19 cellular contexts compared by ENCODE assay signal in the genomic region with DNA sequence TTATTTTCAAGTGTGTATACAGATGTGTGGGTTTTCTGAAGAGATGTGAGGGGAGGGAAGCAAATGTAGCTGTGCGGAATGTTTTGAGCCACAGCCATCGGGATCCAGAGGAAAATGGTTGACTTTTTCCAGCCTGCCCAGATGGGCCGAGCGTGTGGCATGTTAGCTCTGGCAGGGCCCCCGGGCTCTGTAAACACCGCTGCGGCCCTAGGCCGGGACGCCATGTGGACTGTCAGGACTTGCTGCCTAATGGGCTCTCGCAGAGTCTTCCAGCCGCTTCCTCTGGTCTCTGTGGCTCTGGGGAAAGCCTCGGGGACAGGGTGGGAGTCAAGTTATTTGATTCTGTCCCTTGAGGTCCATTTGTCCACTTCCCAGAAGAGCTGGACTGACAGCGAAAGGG.
DNase-seq lines count a peak whose midpoint lies in the region; ATAC-seq and TF ChIP-seq lines count a peak whose summit lies in the region.
"Had no signal": no experiment of that assay in that cellular context is flagged by ENCODE, and none has a peak within 500 bp of the region (broad histone marks: within the 10 kb centered on the region; RNA-seq: fewer than 3 reads in every experiment).

No MANE protein-coding gene starts in this region.

- DNase-seq in left ventricle myocardium inferior (no peak), Right ventricle myocardium inferior (ENCODE audit: missing footprints) (no peak), GM23338 (ENCODE audit: low spot score) (no peak), mesenchymal stem cell (no peak), spleen (no peak), breast epithelium (ENCODE audit: low spot score in 2 of 2) (no peak), NCI-H1930 (lab: John Stamatoyannopoulos, UW) (no peak)
- DNase-seq: C1 segment of cervical spinal cord, COR-L47, DMS53, H9, NCI-H1105, NCI-H146, NCI-H446 treated with DMSO at 0.1 percent for 48 hours, NCI-H526 treated with DMSO at 0.1 percent for 48 hours, PC-9 had no signal

- no peak overlapping the region for H3K4ac ChIP-seq in mesenchymal stem cell (ENCODE audit: low read depth in 1 of 2, low read length in 2 of 2)

- H3K9me2 ChIP-seq in GM23338 (ENCODE audit: insufficient read depth): peaks cover 4% of the 10 kb centered on the region; the same call in 1 of the 2 replicates

- no peak overlapping the region for H3K9ac ChIP-seq in mesenchymal stem cell (ENCODE audit: low read length)

- H3F3A ChIP-seq in GM23338 (replicated peaks; ENCODE audit: low read depth): no peaks in the 10 kb centered on the region

- no peak overlapping the region for H4K8ac ChIP-seq in mesenchymal stem cell (ENCODE audit: low read length)

- intact Hi-C loops in left ventricle myocardium inferior (cut with micrococcal nuclease) (no loop called here), Right ventricle myocardium inferior (cut with DNase I) (loop anchor here (5.0 kb wide), 1 partner anchor 114 kb away; no protein-coding TSS in a partner anchor), spleen (cut with DNase I; ENCODE audit: low total_unique reads) (no loop called here), breast epithelium (cut with DNase I; ENCODE audit: low total_unique reads) (no loop called here)

- no peaks in the 10 kb centered on the region for H3K27me3 ChIP-seq in left ventricle myocardium inferior (ENCODE audit: low read depth)
- no peaks in the 10 kb centered on the region for H3K27me3 ChIP-seq in GM23338 (ENCODE audit: insufficient read depth)
- H3K27me3 ChIP-seq in mesenchymal stem cell (ENCODE audit: control insufficient read depth in 1 of 2, insufficient read depth in 1 of 2, low read length in 2 of 2): peaks cover 0 to 3% of the 10 kb centered on the region in 2 experiments
- H3K27me3 ChIP-seq in spleen (replicated peaks in 1 of 7): peaks cover 0 to 26% (median 0%) of the 10 kb centered on the region in 7 donors
- H3K27me3 ChIP-seq in breast epithelium: peaks cover 0 to 7% of the 10 kb centered on the region in 2 donors

- WGBS in mesenchymal stem cell: 81% methylated on average over 13 of the region's 13 CpGs
- 68 to 88% (median 87%) methylated on average over 12 to 13 of the region's 13 CpGs for WGBS in spleen, 5 donors

- TF ChIP-seq CTCF in left ventricle myocardium inferior (IDR thresholded peaks at IDR 0.05; ENCODE audit: borderline replicate concordance) (no peak), GM23338 (conservative IDR thresholded peaks at IDR 0.05; ENCODE audit: low read depth in 2 of 2) (no peak), spleen (IDR thresholded peaks at IDR 0.05 in 8 of 11, conservative IDR thresholded peaks at IDR 0.05 in 3 of 11) (no peak), breast epithelium (IDR thresholded peaks at IDR 0.05) (no peak)

- H2BK12ac ChIP-seq in mesenchymal stem cell (ENCODE audit: low read length in 2 of 2): no peak overlapping the region

- H3K4me1 ChIP-seq in left ventricle myocardium inferior (peaks cover 7% of the 10 kb centered on the region), GM23338 (ENCODE audit: insufficient read depth) (no peaks in the 10 kb centered on the region), mesenchymal stem cell (ENCODE audit: control insufficient read depth, insufficient read depth, low read depth, low read length) (peaks cover 13% of the 10 kb centered on the region), spleen (peaks cover 0 to 14% (median 5%) of the 10 kb centered on the region in 6 donors), breast epithelium (no peaks in the 10 kb centered on the region)

- H2BK15ac ChIP-seq in mesenchymal stem cell (ENCODE audit: low read depth, poor library complexity, severe bottlenecking): no peak overlapping the region

- H4K20me1 ChIP-seq in GM23338 (replicated peaks; ENCODE audit: insufficient read depth): no peaks in the 10 kb centered on the region

- H3K4me2 ChIP-seq in GM23338 (no peak overlapping the region), mesenchymal stem cell (ENCODE audit: low read length, poor library complexity, severe bottlenecking) (no peak overlapping the region)
- H3K4me2 ChIP-seq: PC-9 had no signal

- no peak for ATAC-seq in Right ventricle myocardium inferior
- no peak; the same call in 2 of the 3 replicates for ATAC-seq in GM23338
- no peak for ATAC-seq in GM18519 (IDR thresholded peaks at IDR 0.05; ENCODE audit: low FRiP score, unreplicated experiment)
- ATAC-seq: GM12878 had no signal

- H2AFZ ChIP-seq in GM23338: peak overlapping the region; percentile 66
- H2AFZ ChIP-seq in mesenchymal stem cell (ENCODE audit: low read depth, low read length): no peak overlapping the region
- H2AFZ ChIP-seq: PC-9 had no signal

- H3K18ac ChIP-seq in mesenchymal stem cell (ENCODE audit: low read depth in 1 of 2, low read length in 2 of 2): no peak overlapping the region

- H3K79me2 ChIP-seq in GM23338 (replicated peaks; ENCODE audit: insufficient read depth): no peaks in the 10 kb centered on the region

- H3K23ac ChIP-seq in mesenchymal stem cell (ENCODE audit: low read length in 2 of 2): no peak overlapping the region

- H2BK120ac ChIP-seq in mesenchymal stem cell (ENCODE audit: low read depth, low read length): no peak overlapping the region

- H4K91ac ChIP-seq in mesenchymal stem cell (ENCODE audit: low read length): no peak overlapping the region

- no peak overlapping the region for H2BK5ac ChIP-seq in mesenchymal stem cell (ENCODE audit: low read depth, low read length, poor library complexity, severe bottlenecking)

- H3K36me3 ChIP-seq in left ventricle myocardium inferior: no peaks in the 10 kb centered on the region
- no peaks in the 10 kb centered on the region for H3K36me3 ChIP-seq in GM23338 (ENCODE audit: insufficient read depth)
- no peaks in the 10 kb centered on the region for H3K36me3 ChIP-seq in mesenchymal stem cell (ENCODE audit: control insufficient read depth in 1 of 2, insufficient read depth in 2 of 2, low read depth in 1 of 2, low read length in 2 of 2)
- H3K36me3 ChIP-seq in spleen: no peaks in the 10 kb centered on the region
- no peaks in the 10 kb centered on the region for H3K36me3 ChIP-seq in breast epithelium

- H3K27ac ChIP-seq in left ventricle myocardium inferior (replicated peaks) (peak overlapping the region; percentile 81), GM23338 (ENCODE audit: low read depth) (no peak overlapping the region), mesenchymal stem cell (ENCODE audit: low read length, poor library complexity, severe bottlenecking) (no peak overlapping the region), spleen (peak overlapping the region; percentile 30 to 87 (median 66)), breast epithelium (no peak overlapping the region)
- H3K27ac ChIP-seq: PC-9 had no signal

- peaks cover 5% of the 10 kb centered on the region; the same call in 2 of the 3 replicates for H3K4me1 Mint-ChIP-seq in GM23338
- H3K4me1 Mint-ChIP-seq: H9 had no signal

- no peaks in the 10 kb centered on the region for H3K79me1 ChIP-seq in mesenchymal stem cell (replicated peaks; ENCODE audit: low read length, poor library complexity, severe bottlenecking)

- TF ChIP-seq POLR2A in spleen (IDR thresholded peaks at IDR 0.05) (no peak), breast epithelium (IDR thresholded peaks at IDR 0.05) (no peak)

- no peaks in the 10 kb centered on the region; the same call in 1 of the 3 replicates for H3K9me3 Mint-ChIP-seq in GM23338
- H3K9me3 Mint-ChIP-seq: H9 had no signal

- H3K4me3 Mint-ChIP-seq in GM23338: no peak overlapping the region
- H3K4me3 Mint-ChIP-seq: H9 had no signal

- no peak overlapping the region for H3K27ac Mint-ChIP-seq in GM23338

- H3K36me3 Mint-ChIP-seq in GM23338 (ENCODE audit: low read depth): no peaks in the 10 kb centered on the region
- H3K36me3 Mint-ChIP-seq: CD4-positive, alpha-beta memory T cell had no signal

- H2AK5ac ChIP-seq in mesenchymal stem cell (ENCODE audit: low read length, severe bottlenecking): peak overlapping the region; percentile 9

- H3K27me3 Mint-ChIP-seq in GM23338 (ENCODE audit: insufficient read depth, low read depth, poor library complexity): peaks cover 5% of the 10 kb centered on the region

- H3K4me3 ChIP-seq in left ventricle myocardium inferior: no peak overlapping the region
- no peak overlapping the region for H3K4me3 ChIP-seq in GM23338
- H3K4me3 ChIP-seq in mesenchymal stem cell (ENCODE audit: insufficient read depth in 1 of 2, low read depth in 1 of 2, low read length in 2 of 2): no peak overlapping the region
- no peak overlapping the region for H3K4me3 ChIP-seq in spleen
- no peak overlapping the region for H3K4me3 ChIP-seq in breast epithelium
- H3K4me3 ChIP-seq: GM12878, PC-9 had no signal

- H3K9me3 ChIP-seq in left ventricle myocardium inferior (replicated peaks) (no peaks in the 10 kb centered on the region), mesenchymal stem cell (ENCODE audit: control insufficient read depth, low read length) (peaks cover 2% of the 10 kb centered on the region), spleen (peaks cover 0 to 5% (median 0%) of the 10 kb centered on the region in 8 donors), breast epithelium (no peaks in the 10 kb centered on the region)

- H3K14ac ChIP-seq in mesenchymal stem cell (ENCODE audit: low read length in 2 of 2): no peak overlapping the region

TF ChIP-seq in GM23338, 12 proteins besides CTCF, POLR2A, EP300 and RAD21 (continues in another document):
- TF ChIP-seq ZNF331 (CRISPR knock-in tag; IDR thresholded peaks at IDR 0.05; ENCODE audit: low read depth) (no peak), EZH2phosphoT487 (IDR thresholded peaks at IDR 0.05; ENCODE audit: unreplicated experiment) (no peak), STAT1 (IDR thresholded peaks at IDR 0.05; ENCODE audit: unreplicated experiment) (no peak)

Comparison
In these comparisons a context has a peak if more than half of its experiments do, and no peak if none do; other contexts are left out.
1. H3K27ac ChIP-seq: peak in left ventricle myocardium inferior (single experiment) and spleen (8 of 8); none in GM23338 (single experiment), mesenchymal stem cell (single experiment) and breast epithelium (0 of 2).